Comparison of ENCODE assay signal across 8 cellular contexts in genomic region chr7:4681922-4682620, GRCh38. TPM values are rescaled to one million over a fixed set of nuclear protein-coding genes. Genes with fewer than 3 reads are reported as not detected.
DNase-seq lines count a peak whose midpoint lies in the region; ATAC-seq lines count a peak whose summit lies in the region.

FOXK1 (plus strand) TSS chr7:4682295; CDS start chr7:4682309, 14 bp downstream.

- CTCF ChIA-PET in activated CD8-positive, alpha-beta memory T cell treated with anti-CD3 and anti-CD28 coated beads for 36 hours (lab: Charles Lee), result interaction anchor here (0.6 to 3.9 kb wide), 4 partner anchors 23 to 1119 kb away, joined by 3 to 34 read pairs (median 3); no protein-coding TSS in a partner anchor

- H2AK5ac ChIP-seq in mesendoderm (ENCODE audit: low read length), result peak within 1 kb of the TSS; percentile 78

- peak within 1 kb of the TSS; percentile 82 for H3K9ac ChIP-seq in endocrine pancreas (ENCODE audit: control insufficient read depth, insufficient read depth, low read length)
- peak within 1 kb of the TSS; percentile 91 for H3K9ac ChIP-seq in mesendoderm (ENCODE audit: low read length)

- WGBS in mesendoderm (ENCODE audit: extremely low coverage, insufficient coverage, low lambda C conversion rate), result no CpG with 5 or more reads among the region's 115 CpGs

- ATAC-seq in GM19035 (IDR thresholded peaks at IDR 0.05; ENCODE audit: unreplicated experiment), result peak; percentile 65
- ATAC-seq in HG03280 (IDR thresholded peaks at IDR 0.05; ENCODE audit: unreplicated experiment), result peak; percentile 71

- no peak within 1 kb of the TSS for H4K5ac ChIP-seq in mesendoderm (ENCODE audit: low read length)

- peak within 1 kb of the TSS; percentile 30 for H2BK120ac ChIP-seq in mesendoderm (ENCODE audit: low read depth, low read length)

- H3K18ac ChIP-seq in mesendoderm (ENCODE audit: low read length), result peak within 1 kb of the TSS; percentile 95

- H3K23ac ChIP-seq in mesendoderm (ENCODE audit: low read length), result peak within 1 kb of the TSS; percentile 100

- H3K56ac ChIP-seq in mesendoderm (ENCODE audit: low read length), result peak within 1 kb of the TSS; percentile 97

- H3K27ac ChIP-seq in mesendoderm (ENCODE audit: low read depth, low read length), result peak within 1 kb of the TSS; percentile 25

- peak within 1 kb of the TSS; percentile 98 for H4K8ac ChIP-seq in mesendoderm (ENCODE audit: low read depth, low read length)

- H3K79me1 ChIP-seq in mesendoderm (ENCODE audit: low read length), result peaks cover 13% of the 10 kb centered on the region

- POLR2A ChIA-PET in activated CD8-positive, alpha-beta memory T cell treated with anti-CD3 and anti-CD28 coated beads for 36 hours (lab: Charles Lee), result interaction anchor here (0.5 to 4.3 kb wide), 3 partner anchors 41 to 1715 kb away, joined by 3 to 59 read pairs (median 5); partner anchors contain the start of gene AP5Z1

- no peaks in the 10 kb centered on the region for H3K4me1 ChIP-seq in endocrine pancreas (ENCODE audit: control insufficient read depth, insufficient read depth, low read length)
- H3K4me1 ChIP-seq in mesendoderm (ENCODE audit: control insufficient read depth, low read depth, low read length), result peaks cover 6% of the 10 kb centered on the region

- DNase-seq in Ammon's horn (ENCODE audit: low spot score) (peak; percentile 72), NCI-H82 treated with DMSO at 0.1 percent for 48 hours (lab: John Stamatoyannopoulos, UW; ENCODE audit: unreplicated experiment) (peak; percentile 30), mesendoderm (peak; percentile 66)
- peak; percentile 65 for DNase-seq in stimulated activated CD8-positive, alpha-beta memory T cell treated with anti-CD3 and anti-CD28 coated beads, Interleukin-15, amount 100 ng/mL, for 24 hours (ENCODE audit: low read depth)

- no peaks in the 10 kb centered on the region for H3K36me3 ChIP-seq in endocrine pancreas (ENCODE audit: control insufficient read depth, insufficient read depth, low read length)
- no peaks in the 10 kb centered on the region for H3K36me3 ChIP-seq in mesendoderm (ENCODE audit: control insufficient read depth, insufficient read depth, low read length)

- H2BK5ac ChIP-seq in mesendoderm (ENCODE audit: low read length), result no peak within 1 kb of the TSS

- H3K27me3 ChIP-seq in endocrine pancreas (ENCODE audit: control insufficient read depth, insufficient read depth, low read length), result no peaks in the 10 kb centered on the region
- no peaks in the 10 kb centered on the region for H3K27me3 ChIP-seq in mesendoderm (ENCODE audit: insufficient read depth, low read length, poor library complexity)

- no peaks in the 10 kb centered on the region for H3K9me3 ChIP-seq in endocrine pancreas (ENCODE audit: control insufficient read depth, low read length)

- H3K4me3 ChIP-seq in endocrine pancreas (ENCODE audit: control insufficient read depth, insufficient read depth, low read length) (no peak within 1 kb of the TSS), mesendoderm (ENCODE audit: low read length) (peak within 1 kb of the TSS; percentile 79)

- H3K4ac ChIP-seq in mesendoderm (ENCODE audit: low read depth, low read length), result peak within 1 kb of the TSS; percentile 88

- H2BK15ac ChIP-seq in mesendoderm (replicated peaks; ENCODE audit: low read depth), result no peak within 1 kb of the TSS

- H3K4me2 ChIP-seq in mesendoderm (ENCODE audit: low read length), result peak within 1 kb of the TSS; percentile 81

- H3K79me2 ChIP-seq in mesendoderm (ENCODE audit: control insufficient read depth, insufficient read depth, low read length), result peaks cover 10% of the 10 kb centered on the region

RNA-seq across cellular contexts. Expression of gene FOXK1, which starts in this region (rescaled TPM):
- 10 to 100 TPM; 34.6 to 34.7 TPM for total RNA-seq in activated CD8-positive, alpha-beta memory T cell treated with anti-CD3 and anti-CD28 coated beads for 36 hours
- polyA plus RNA-seq in mesendoderm (2013, experiment 1 of 2), result 4.5 TPM
- 4.1 TPM for polyA plus RNA-seq in mesendoderm (2013, experiment 2 of 2)
